ENCODE assay signal across 13 cellular contexts in the genomic region with DNA sequence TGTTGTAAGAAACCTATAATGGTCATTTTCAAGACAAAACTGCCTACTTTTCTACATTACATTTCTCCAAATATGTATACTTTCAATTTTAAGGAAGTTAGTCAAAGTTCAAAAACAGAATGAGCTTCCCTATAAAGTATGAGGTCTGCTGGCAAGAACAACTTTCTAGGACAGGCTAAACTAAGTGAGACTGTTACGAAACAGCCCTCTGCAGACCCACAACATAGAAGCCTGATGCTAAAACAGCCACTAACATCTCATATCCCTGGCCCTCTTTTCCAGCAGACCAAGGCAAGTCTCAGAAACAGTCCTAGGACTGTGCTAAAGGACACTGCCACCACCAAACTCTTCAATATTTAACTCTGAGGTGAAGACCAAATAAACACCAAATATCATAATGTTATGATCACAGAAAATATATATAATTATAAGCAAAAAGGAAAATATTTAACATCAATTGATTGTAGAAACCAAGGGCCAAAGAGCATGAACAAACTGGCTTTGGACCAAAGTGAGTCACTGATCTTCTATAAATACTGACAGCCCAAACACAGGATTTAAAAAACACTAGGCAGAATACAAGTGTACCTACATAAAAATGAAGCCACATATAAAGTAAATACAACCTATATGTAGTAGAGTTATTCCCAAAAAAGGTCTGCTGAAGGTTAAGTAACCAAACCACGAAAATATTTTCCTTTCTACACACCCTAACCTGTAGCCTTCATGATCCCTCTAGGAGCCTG. TPM values are rescaled to one million over a fixed set of nuclear protein-coding genes. Genes with fewer than 3 reads are reported as not detected.
DNase-seq lines count a peak whose midpoint lies in the region; ATAC-seq and TF ChIP-seq lines count a peak whose summit lies in the region.
"Had no signal": no experiment of that assay in that cellular context is flagged by ENCODE, and none has a peak within 500 bp of the region (broad histone marks: within the 10 kb centered on the region; RNA-seq: fewer than 3 reads in every experiment).

No MANE protein-coding gene starts in this region.

- H3K27ac ChIP-seq in CD4-positive, CD25-positive, alpha-beta regulatory T cell (ENCODE audit: insufficient read depth, low read length, poor library complexity, severe bottlenecking): no peak overlapping the region
- H3K27ac ChIP-seq: cardiac muscle cell had no signal

- peak overlapping the region in 2 of 3 donors; percentile 31 to 56 for H3K27ac Mint-ChIP-seq in CD4-positive, CD25-positive, alpha-beta regulatory T cell

- H3K4me3 ChIP-seq in CD4-positive, CD25-positive, alpha-beta regulatory T cell (ENCODE audit: low read depth, low read length): no peak overlapping the region
- no peak overlapping the region for H3K4me3 ChIP-seq in cardiac fibroblast (replicated peaks in 1 of 2; ENCODE audit: low read depth in 2 of 2, low read length in 2 of 2)
- H3K4me3 ChIP-seq: cardiac muscle cell had no signal

- H3K4me1 Mint-ChIP-seq in CD4-positive, CD25-positive, alpha-beta regulatory T cell: peaks cover 47 to 85% (median 73%) of the 10 kb centered on the region in 4 donors

- no peaks in the 10 kb centered on the region for H3K9me3 Mint-ChIP-seq in CD4-positive, CD25-positive, alpha-beta regulatory T cell

- H3K4me1 ChIP-seq in CD4-positive, CD25-positive, alpha-beta regulatory T cell (ENCODE audit: control insufficient read depth, insufficient read depth, low read length, poor library complexity, severe bottlenecking): peaks cover 25% of the 10 kb centered on the region

- peaks cover 98% of the 10 kb centered on the region for H3K36me3 ChIP-seq in CD4-positive, CD25-positive, alpha-beta regulatory T cell (ENCODE audit: control insufficient read depth, insufficient read depth, low read length)

- H3K27me3 ChIP-seq in CD4-positive, CD25-positive, alpha-beta regulatory T cell (ENCODE audit: control insufficient read depth, insufficient read depth, low read length): no peaks in the 10 kb centered on the region
- H3K27me3 ChIP-seq: cardiac muscle cell had no signal

- H3K27me3 Mint-ChIP-seq in CD4-positive, CD25-positive, alpha-beta regulatory T cell: no peaks in the 10 kb centered on the region

- no peak overlapping the region for H3K4me3 Mint-ChIP-seq in CD4-positive, CD25-positive, alpha-beta regulatory T cell

- TF ChIP-seq CTCF in cardiac fibroblast (IDR thresholded peaks at IDR 0.05; ENCODE audit: low read depth, low read length): no peak

- ATAC-seq in CD4-positive, CD25-positive, alpha-beta regulatory T cell (ENCODE audit: low read depth in 2 of 2): no peak
- no peak for ATAC-seq in HG03571 (IDR thresholded peaks at IDR 0.05; ENCODE audit: unreplicated experiment)
- ATAC-seq: sciatic nerve had no signal

- no peak for DNase-seq in CD4-positive, CD25-positive, alpha-beta regulatory T cell
- peak; percentile 78 to 90 for DNase-seq in Kasumi-1 (lab: John Stamatoyannopoulos, UW)
- DNase-seq in cardiac fibroblast (ENCODE audit: low read depth in 2 of 2): peak; percentile 47 to 66
- DNase-seq in mucosa of gallbladder (ENCODE audit: low spot score): peak; percentile 18
- no peak for DNase-seq in SW 1271 (lab: John Stamatoyannopoulos, UW)
- DNase-seq in activated CD4-positive, alpha-beta T cell treated with anti-CD3 and anti-CD28 coated beads for 1 hour: no peak
- no peak for DNase-seq in central memory CD4-positive, alpha-beta T cell
- DNase-seq: activated CD8-positive, alpha-beta memory T cell treated with anti-CD3 and anti-CD28 coated beads, Interleukin-2, amount 50 U/mL, for 48 hours; DMS79 treated with DMSO at 0.1 percent for 48 hours; glutamatergic neuron had no signal

- no peaks in the 10 kb centered on the region for H3K9me3 ChIP-seq in CD4-positive, CD25-positive, alpha-beta regulatory T cell (ENCODE audit: control insufficient read depth in 2 of 2, low read length in 2 of 2)

- H3K36me3 Mint-ChIP-seq in CD4-positive, CD25-positive, alpha-beta regulatory T cell: peaks cover 73% of the 10 kb centered on the region

RNA-seq across cellular contexts. Expression of gene PPP4R3A, which starts 27.7 kb away (rescaled TPM):
- total RNA-seq in CD4-positive, CD25-positive, alpha-beta regulatory T cell: 239 TPM
- polyA plus RNA-seq in CD4-positive, CD25-positive, alpha-beta regulatory T cell: 100 to 1,000 TPM in 2 of 4 donors, 10 to 100 TPM in 2; 94.9 to 108 (median 101) TPM
- total RNA-seq in mucosa of gallbladder: 72.3 TPM

Comparison
In these comparisons a context has a peak if more than half of its experiments do, and no peak if none do; other contexts are left out.
1. DNase-seq: peak in Kasumi-1 (2 of 2), cardiac fibroblast (2 of 2) and mucosa of gallbladder (single experiment); none in CD4-positive, CD25-positive, alpha-beta regulatory T cell (0 of 3), SW 1271 (0 of 2), activated CD4-positive, alpha-beta T cell treated with anti-CD3 and anti-CD28 coated beads for 1 hour (single experiment) and central memory CD4-positive, alpha-beta T cell (single experiment).